ENCODE assay signal across 17 cellular contexts in the genomic region with DNA sequence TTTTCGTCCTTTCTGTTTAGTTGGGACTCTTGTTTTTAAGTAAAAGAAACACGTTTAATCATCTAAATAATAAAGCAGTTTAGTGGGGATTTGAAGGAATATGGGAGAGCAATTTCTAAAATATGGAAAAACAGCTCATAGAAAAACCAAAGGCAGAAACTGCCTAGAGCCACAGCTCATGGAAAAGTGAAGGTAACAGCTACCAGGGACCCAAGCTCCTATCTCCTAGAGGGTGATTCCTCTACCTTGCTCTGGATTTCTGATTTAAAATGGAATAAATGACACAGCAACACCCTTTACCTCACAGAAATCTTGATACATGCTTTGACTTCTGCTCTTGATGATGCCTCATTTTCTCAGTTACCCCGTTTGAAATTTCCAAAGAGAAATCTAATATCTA. TPM values are rescaled to one million over a fixed set of nuclear protein-coding genes. Genes with fewer than 3 reads are reported as not detected.
A peak's percentile ranks its signal among the peaks of the same experiment; 100 is the strongest.
DNase-seq lines count a peak whose midpoint lies in the region; ATAC-seq, FAIRE-seq and TF ChIP-seq lines count a peak whose summit lies in the region.
"Had no signal": no experiment of that assay in that cellular context is flagged by ENCODE, and none has a peak within 500 bp of the region (broad histone marks: within the 10 kb centered on the region; RNA-seq: fewer than 3 reads in every experiment).

No MANE protein-coding gene starts in this region.

- H3K9ac ChIP-seq in OCI-LY3 (ENCODE audit: low read length): no peak overlapping the region
- H3K9ac ChIP-seq in kidney (ENCODE audit: low read length in 2 of 2): no peak overlapping the region
- H3K9ac ChIP-seq: BLaER1 treated with 17β-estradiol and CSF1 and Interleukin-3, amounts not matched to agents 10 nM and 100 nM; GM23248; KMS-11 had no signal

- peaks cover 5% of the 10 kb centered on the region for H3K4me1 Mint-ChIP-seq in nephron
- H3K4me1 Mint-ChIP-seq: CD4-positive, CD25-positive, alpha-beta regulatory T cell had no signal

- intact Hi-C loops in kidney (cut with DNase I): no loop called here

- H3K4me1 ChIP-seq in OCI-LY3 (ENCODE audit: low read length) (no peaks in the 10 kb centered on the region), kidney (ENCODE audit: control insufficient read depth in 1 of 2, insufficient read depth in 1 of 2, low read depth in 1 of 2, low read length in 2 of 2) (peaks cover 0 to 11% of the 10 kb centered on the region in 2 donors)
- H3K4me1 ChIP-seq: BLaER1 treated with 17β-estradiol and CSF1 and Interleukin-3, amounts not matched to agents 10 nM and 100 nM had no signal

- peak overlapping the region; percentile 89 to 97 (median 96) for H3K27ac Mint-ChIP-seq in nephron
- H3K27ac Mint-ChIP-seq: CD4-positive, CD25-positive, alpha-beta regulatory T cell had no signal

- H3K4me2 ChIP-seq in OCI-LY3 (ENCODE audit: low read length): no peak overlapping the region
- H3K4me2 ChIP-seq: BLaER1 treated with 17β-estradiol and CSF1 and Interleukin-3, amounts not matched to agents 10 nM and 100 nM; KMS-11 had no signal

- no peaks in the 10 kb centered on the region for H3K27me3 Mint-ChIP-seq in nephron (ENCODE audit: low read depth)

- H3K4me3 ChIP-seq in OCI-LY3 (ENCODE audit: low read length) (no peak overlapping the region), kidney (ENCODE audit: low read length in 2 of 2) (peak overlapping the region; percentile 0 to 35)
- H3K4me3 ChIP-seq: BLaER1 treated with 17β-estradiol and CSF1 and Interleukin-3, amounts not matched to agents 10 nM and 100 nM; GM23248 had no signal

- peaks cover 20% of the 10 kb centered on the region for H3K9me3 Mint-ChIP-seq in nephron

- no peaks in the 10 kb centered on the region for H3K27me3 ChIP-seq in OCI-LY3 (ENCODE audit: low read depth, low read length)
- H3K27me3 ChIP-seq: BLaER1 treated with 17β-estradiol and CSF1 and Interleukin-3, amounts not matched to agents 10 nM and 100 nM had no signal

- FAIRE-seq in kidney (lab: Jason Lieb, UNC): no peak

- ATAC-seq in HG02938 (IDR thresholded peaks at IDR 0.05; ENCODE audit: unreplicated experiment): no peak
- ATAC-seq in omental fat pad (ENCODE audit: low FRiP score): no peak

- H3K27ac ChIP-seq in OCI-LY3 (ENCODE audit: low read length): no peak overlapping the region
- H3K27ac ChIP-seq in kidney (ENCODE audit: low read depth in 2 of 2, low read length in 2 of 2): peak overlapping the region; percentile 33
- H3K27ac ChIP-seq: 22Rv1; BLaER1 treated with 17β-estradiol and CSF1 and Interleukin-3, amounts not matched to agents 10 nM and 100 nM; GM23248; KMS-11 had no signal

- H3K4me3 Mint-ChIP-seq in nephron: no peak overlapping the region
- H3K4me3 Mint-ChIP-seq: CD4-positive, CD25-positive, alpha-beta regulatory T cell had no signal

- H3K9me3 ChIP-seq in OCI-LY3 (ENCODE audit: insufficient read depth, low read length) (no peaks in the 10 kb centered on the region), kidney (ENCODE audit: control insufficient read depth in 1 of 2, low read length in 2 of 2) (peaks cover 0 to 9% of the 10 kb centered on the region in 2 donors)

- H3K36me3 Mint-ChIP-seq in nephron (ENCODE audit: low read depth): peaks cover under 1% of the 10 kb centered on the region
- H3K36me3 Mint-ChIP-seq: CD4-positive, CD25-positive, alpha-beta regulatory T cell had no signal

- H4K20me1 ChIP-seq in OCI-LY3 (ENCODE audit: insufficient read depth, low read length): no peaks in the 10 kb centered on the region
- H4K20me1 ChIP-seq: BLaER1 treated with 17β-estradiol and CSF1 and Interleukin-3, amounts not matched to agents 10 nM and 100 nM had no signal

- DNase-seq in DMS53 (lab: John Stamatoyannopoulos, UW) (peak; percentile 6), DMS53 treated with DMSO at 0.1 percent for 48 hours (lab: John Stamatoyannopoulos, UW; ENCODE audit: unreplicated experiment) (no peak), kidney (no peak), omental fat pad (ENCODE audit: low spot score) (no peak), DMS79 (lab: John Stamatoyannopoulos, UW) (no peak)
- DNase-seq: ACHN; CD4-positive, CD25-positive, alpha-beta regulatory T cell; DMS153; GM23248; H7 had no signal

- TF ChIP-seq CTCF in OCI-LY3 (IDR thresholded peaks at IDR 0.05; ENCODE audit: low read depth, low read length) (no peak), kidney (IDR thresholded peaks at IDR 0.05; ENCODE audit: borderline replicate concordance, extremely low read depth, insufficient read depth) (no peak), nephron (IDR thresholded peaks at IDR 0.05; ENCODE audit: unreplicated experiment in 3 of 3) (no peak), omental fat pad (IDR thresholded peaks at IDR 0.05) (no peak)

- H2AFZ ChIP-seq in OCI-LY3 (ENCODE audit: low read depth, low read length): peak overlapping the region; percentile 49; the same call in 1 of the 2 replicates
- H2AFZ ChIP-seq: GM23248 had no signal

- H3K36me3 ChIP-seq in OCI-LY3 (replicated peaks; ENCODE audit: low read depth, low read length) (no peaks in the 10 kb centered on the region), kidney (ENCODE audit: control insufficient read depth in 1 of 2, insufficient read depth in 2 of 2, low read length in 2 of 2) (no peaks in the 10 kb centered on the region)
- H3K36me3 ChIP-seq: BLaER1 treated with 17β-estradiol and CSF1 and Interleukin-3, amounts not matched to agents 10 nM and 100 nM had no signal

- H3K79me2 ChIP-seq in OCI-LY3 (ENCODE audit: low read length): no peaks in the 10 kb centered on the region

RNA-seq across cellular contexts. Expression of gene SUCNR1, which starts 27.9 kb away (rescaled TPM):
- total RNA-seq in kidney: 7.3 TPM
- 16.3 TPM for polyA plus RNA-seq in kidney (ENCODE audit: insufficient read depth, low read depth, low replicate concordance)
- total RNA-seq in omental fat pad: 1 to 10 TPM; 1.1 to 2.8 (median 2.5) TPM
- total RNA-seq: Daoy, GM23248, H7 had no signal
- polyA plus RNA-seq: CD4-positive, CD25-positive, alpha-beta regulatory T cell; GM23248 had no signal

RNA-seq across cellular contexts. Expression of gene AADAC, which starts 31.6 kb away (rescaled TPM):
- total RNA-seq in kidney (not detected), omental fat pad (10 to 100 TPM in 1 of 4 donors, 1 to 10 TPM in 2, under 1 TPM in 1; 0.95 to 22.2 (median 1.8) TPM)
- polyA plus RNA-seq in kidney (ENCODE audit: insufficient read depth, low read depth, low replicate concordance): not detected
- total RNA-seq: CD4-positive, CD25-positive, alpha-beta regulatory T cell; Daoy; GM23248; H7 had no signal
- polyA plus RNA-seq: CD4-positive, CD25-positive, alpha-beta regulatory T cell; GM23248 had no signal
